22 cellular contexts compared by ENCODE assay signal in genomic region chr6:127494240-127494767, GRCh38. TPM values are rescaled to one million over a fixed set of nuclear protein-coding genes. Genes with fewer than 3 reads are reported as not detected.
"Had no signal": no experiment of that assay in that cellular context is flagged by ENCODE, and none has a peak within 500 bp of the region (broad histone marks: within the 10 kb centered on the region; RNA-seq: fewer than 3 reads in every experiment).

No MANE protein-coding gene starts in this region.

- DNase-seq: activated CD4-positive, CD25-positive, alpha-beta regulatory T cell; activated CD8-positive, alpha-beta T cell treated with anti-CD3 and anti-CD28 coated beads for 36 hours; activated gamma-delta T cell; activated naive CD4-positive, alpha-beta T cell treated with anti-CD3 and anti-CD28 coated beads for 36 hours; activated T-cell treated with anti-CD3 and anti-CD28 coated beads, Interleukin-2, amount 50 U/mL, for 24 hours; adrenal gland; anterior cingulate cortex; cerebellar nuclear complex; NCI-H1092 treated with DMSO at 0.1 percent for 48 hours; NCI-H1417 treated with DMSO at 0.1 percent for 48 hours; NCI-H1694 treated with DMSO at 0.1 percent for 48 hours; NCI-H2029 treated with DMSO at 0.1 percent for 48 hours; NCI-H345; NCI-H510A; NCI-H526 treated with DMSO at 0.1 percent for 48 hours; NCI-H82; SK-N-SH; SW 1271; T-helper 9 cell had no signal

- H3K27me3 Mint-ChIP-seq: activated T-cell treated with anti-CD3 and anti-CD28 coated beads, Interleukin-2, amount 50 U/mL, for 24 hours had no signal

- H3K27ac Mint-ChIP-seq: activated CD8-positive, alpha-beta T cell treated with anti-CD3 and anti-CD28 coated beads for 36 hours; activated naive CD4-positive, alpha-beta T cell treated with anti-CD3 and anti-CD28 coated beads for 36 hours; activated naive CD8-positive, alpha-beta T cell; activated T-cell treated with anti-CD3 and anti-CD28 coated beads, Interleukin-2, amount 50 U/mL, for 24 hours had no signal

- H3K4me3 Mint-ChIP-seq: activated CD8-positive, alpha-beta T cell treated with anti-CD3 and anti-CD28 coated beads for 36 hours; activated naive CD4-positive, alpha-beta T cell treated with anti-CD3 and anti-CD28 coated beads for 36 hours; activated naive CD8-positive, alpha-beta T cell; activated T-cell treated with anti-CD3 and anti-CD28 coated beads, Interleukin-2, amount 50 U/mL, for 24 hours had no signal

- ATAC-seq: activated CD8-positive, alpha-beta T cell treated with anti-CD3 and anti-CD28 coated beads for 36 hours; K562 had no signal

- H3K9me3 Mint-ChIP-seq: activated CD8-positive, alpha-beta T cell treated with anti-CD3 and anti-CD28 coated beads for 36 hours; activated naive CD4-positive, alpha-beta T cell treated with anti-CD3 and anti-CD28 coated beads for 36 hours; activated T-cell treated with anti-CD3 and anti-CD28 coated beads, Interleukin-2, amount 50 U/mL, for 24 hours had no signal

RNA-seq across cellular contexts. Expression of gene KIAA0408, which starts 35.1 kb away (rescaled TPM):
- total RNA-seq: MCF 10A had no signal
